In the genomic region with DNA sequence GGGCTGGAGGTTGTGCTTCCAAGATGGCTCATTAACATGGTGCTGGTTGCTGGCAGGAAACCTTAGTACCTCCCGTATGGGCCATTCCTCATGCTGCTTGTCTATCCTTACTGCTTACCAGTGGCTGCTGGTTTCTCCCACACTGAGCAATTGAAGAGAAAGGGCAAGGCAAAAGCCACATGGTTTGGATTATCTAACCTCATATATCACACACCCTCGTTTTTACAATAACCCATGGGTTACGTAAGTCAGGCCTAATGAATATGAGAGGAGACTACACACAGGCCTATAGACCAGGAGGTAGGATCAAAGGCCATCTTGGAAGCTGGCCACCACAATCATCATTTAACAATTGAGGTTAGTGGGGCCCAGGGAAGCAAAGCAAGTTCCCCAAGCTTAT, we compare ENCODE assay signal across 22 cellular contexts.
DNase-seq lines count a peak whose midpoint lies in the region; ATAC-seq and TF ChIP-seq lines count a peak whose summit lies in the region.
"Had no signal": no experiment of that assay in that cellular context is flagged by ENCODE, and none has a peak within 500 bp of the region (broad histone marks: within the 10 kb centered on the region; RNA-seq: fewer than 3 reads in every experiment).

No MANE protein-coding gene starts in this region.

- H3K27ac ChIP-seq in SJCRH30, result no peak overlapping the region
- H3K27ac ChIP-seq: BLaER1, GM23248, Peyer's patch, SJSA1 had no signal

- no peaks in the 10 kb centered on the region for H3K36me3 ChIP-seq in SJCRH30
- H3K36me3 ChIP-seq: BLaER1, Peyer's patch, SJSA1 had no signal

- H3K4me1 ChIP-seq in SJCRH30, result peaks cover 10% of the 10 kb centered on the region; the same call in 1 of the 2 replicates
- H3K4me1 ChIP-seq: BLaER1, Peyer's patch had no signal

- H3K9me3 ChIP-seq in SJCRH30 (replicated peaks), result no peaks in the 10 kb centered on the region
- H3K9me3 ChIP-seq: BLaER1, Peyer's patch, SJSA1 had no signal

- peaks cover 13% of the 10 kb centered on the region for H3K36me3 Mint-ChIP-seq in mesothelial cell of epicardium
- H3K36me3 Mint-ChIP-seq in effector memory CD8-positive, alpha-beta T cell (ENCODE audit: insufficient read depth), result no peaks in the 10 kb centered on the region

- H3K27me3 ChIP-seq in SJCRH30, result no peaks in the 10 kb centered on the region
- H3K27me3 ChIP-seq: BLaER1, Peyer's patch, SJSA1 had no signal

- ATAC-seq in effector memory CD8-positive, alpha-beta T cell (replicated peaks), result no peak

- H3K9me3 Mint-ChIP-seq in mesothelial cell of epicardium, result peaks cover 9% of the 10 kb centered on the region
- H3K9me3 Mint-ChIP-seq in effector memory CD8-positive, alpha-beta T cell, result peaks cover 9 to 10% of the 10 kb centered on the region in 2 donors
- H3K9me3 Mint-ChIP-seq: CD4-positive, alpha-beta T cell; H9 had no signal

- H3K27ac Mint-ChIP-seq in mesothelial cell of epicardium, result peak overlapping the region; percentile 30
- H3K27ac Mint-ChIP-seq in effector memory CD8-positive, alpha-beta T cell, result no peak overlapping the region
- H3K27ac Mint-ChIP-seq: CD4-positive, alpha-beta T cell; H9 had no signal

- peaks cover 59% of the 10 kb centered on the region for H3K4me1 Mint-ChIP-seq in mesothelial cell of epicardium
- H3K4me1 Mint-ChIP-seq in effector memory CD8-positive, alpha-beta T cell (ENCODE audit: low read depth in 2 of 2), result no peaks in the 10 kb centered on the region

- H3K4me3 Mint-ChIP-seq in mesothelial cell of epicardium, result no peak overlapping the region
- H3K4me3 Mint-ChIP-seq in effector memory CD8-positive, alpha-beta T cell, result no peak overlapping the region
- H3K4me3 Mint-ChIP-seq: CD4-positive, alpha-beta T cell; H9 had no signal

- TF ChIP-seq CTCF in mesothelial cell of epicardium (IDR thresholded peaks at IDR 0.05; ENCODE audit: unreplicated experiment), result no peak

- H3K4me3 ChIP-seq in SJCRH30, result no peak overlapping the region
- H3K4me3 ChIP-seq: BLaER1, GM23248, Peyer's patch, SJSA1 had no signal

- no peaks in the 10 kb centered on the region for H3K27me3 Mint-ChIP-seq in mesothelial cell of epicardium (ENCODE audit: low read depth)
- H3K27me3 Mint-ChIP-seq in effector memory CD8-positive, alpha-beta T cell, result no peaks in the 10 kb centered on the region

- DNase-seq in SW480 (ENCODE audit: low spot score) (peak; percentile 9), fibroblast of gingiva (ENCODE audit: low read depth) (peak; percentile 22), mesothelial cell of epicardium (ENCODE audit: low spot score in 2 of 2, unreplicated experiment in 2 of 2) (no peak), NCI-H1694 (lab: John Stamatoyannopoulos, UW) (no peak), SJCRH30 (no peak), hepatic stellate cell (ENCODE audit: low spot score) (no peak)
- no peak for DNase-seq in effector memory CD8-positive, alpha-beta T cell
- DNase-seq: CD4-positive, alpha-beta T cell; COR-L47; DMS79; GM23248; H9; KG1; NCI-H1105; NCI-H146; NCI-H2029 treated with DMSO at 0.1 percent for 48 hours; NCI-H345; NCI-H524 treated with DMSO at 0.1 percent for 48 hours; NCI-H82; Peyer's patch had no signal

Comparison
In these comparisons a context has a peak if more than half of its experiments do, and no peak if none do; other contexts are left out.
1. DNase-seq: peak in SW480 (single experiment) and fibroblast of gingiva (single experiment); none in mesothelial cell of epicardium (0 of 2), effector memory CD8-positive, alpha-beta T cell (0 of 3), NCI-H1694 (single experiment), SJCRH30 (0 of 2) and hepatic stellate cell (single experiment).